16 cellular contexts compared by ENCODE assay signal in the genomic region with DNA sequence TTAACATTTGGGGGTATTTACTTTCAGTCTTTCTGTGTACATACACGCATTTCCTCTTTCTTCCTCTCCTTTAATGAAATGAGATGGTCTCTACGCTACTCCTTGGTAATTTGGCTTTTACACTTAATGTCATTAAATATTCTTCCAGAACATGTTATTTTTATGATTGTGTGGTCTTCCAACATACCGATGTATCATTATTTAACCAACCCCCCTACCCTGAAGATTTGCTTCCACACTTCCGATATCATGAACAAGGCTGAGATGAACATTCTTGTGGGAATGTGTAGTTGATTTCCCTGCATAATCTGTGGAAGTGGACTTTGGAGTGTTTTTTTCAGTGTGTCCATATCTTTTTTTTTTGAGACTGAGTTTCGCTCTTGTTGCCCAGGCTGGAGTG. TPM values are rescaled to one million over a fixed set of nuclear protein-coding genes. Genes with fewer than 3 reads are reported as not detected.
A peak's percentile ranks its signal among the peaks of the same experiment; 100 is the strongest.
DNase-seq lines count a peak whose midpoint lies in the region; ATAC-seq and TF ChIP-seq lines count a peak whose summit lies in the region.
"Had no signal": no experiment of that assay in that cellular context is flagged by ENCODE, and none has a peak within 500 bp of the region (broad histone marks: within the 10 kb centered on the region; RNA-seq: fewer than 3 reads in every experiment).

No MANE protein-coding gene starts in this region.

- peaks cover 51% of the 10 kb centered on the region for H3K4me1 Mint-ChIP-seq in Caco-2 (ENCODE audit: low read depth, unreplicated experiment)

- TF ChIP-seq POLR2A in sigmoid colon (IDR thresholded peaks at IDR 0.05) (no peak), body of pancreas (IDR thresholded peaks at IDR 0.05) (no peak)

- no peak for TF ChIP-seq EP300 in sigmoid colon (IDR thresholded peaks at IDR 0.05)

- no peaks in the 10 kb centered on the region for H3K27me3 Mint-ChIP-seq in Caco-2 (ENCODE audit: insufficient read depth, unreplicated experiment)
- H3K27me3 Mint-ChIP-seq: activated B cell treated with CpG ODN at 0.5 μM for 24 hours had no signal

- no peaks in the 10 kb centered on the region for H3K9me3 ChIP-seq in Caco-2
- no peaks in the 10 kb centered on the region for H3K9me3 ChIP-seq in SJSA1 (replicated peaks)
- H3K9me3 ChIP-seq in sigmoid colon = no peaks in the 10 kb centered on the region
- no peaks in the 10 kb centered on the region for H3K9me3 ChIP-seq in body of pancreas
- H3K9me3 ChIP-seq: heart left ventricle had no signal

- H3K9me3 Mint-ChIP-seq in Caco-2 (ENCODE audit: unreplicated experiment) = no peaks in the 10 kb centered on the region
- H3K9me3 Mint-ChIP-seq: activated B cell treated with CpG ODN at 0.5 μM for 24 hours; activated T-cell treated with anti-CD3 and anti-CD28 coated beads, Interleukin-2, amount 50 U/mL, for 4 hours had no signal

- no peaks in the 10 kb centered on the region for H3K27me3 ChIP-seq in Caco-2 (replicated peaks; ENCODE audit: control insufficient read depth, insufficient read depth, low read length)
- H3K27me3 ChIP-seq in SJSA1 (replicated peaks) = no peaks in the 10 kb centered on the region
- H3K27me3 ChIP-seq in sigmoid colon = no peaks in the 10 kb centered on the region
- H3K27me3 ChIP-seq in body of pancreas = no peaks in the 10 kb centered on the region
- H3K27me3 ChIP-seq: heart left ventricle had no signal

- DNase-seq in Caco-2 (no peak), SJSA1 (ENCODE audit: low read depth in 1 of 2, low spot score in 2 of 2) (no peak), fibroblast of the aortic adventitia (ENCODE audit: low read depth) (peak; percentile 49), sigmoid colon (no peak), T-helper 1 cell (no peak), body of pancreas (no peak), substantia nigra (lab: John Stamatoyannopoulos, UW) (no peak)
- DNase-seq: activated B cell treated with CpG ODN at 0.5 μM for 24 hours; activated T-cell treated with anti-CD3 and anti-CD28 coated beads, Interleukin-2, amount 50 U/mL, for 4 hours; DND-41; KG1; NCI-H187; nucleus accumbens; SIG-M5 had no signal

- intact Hi-C loops in Caco-2 (cut with micrococcal nuclease; ENCODE audit: unreplicated experiment) (no loop called here), sigmoid colon (cut with DNase I) (no loop called here), body of pancreas (cut with DNase I) (no loop called here)

- WGBS in sigmoid colon, 2 donors = 84 to 87% methylated on average over 5 of the region's 5 CpGs
- WGBS in body of pancreas, 2 donors = 73 to 85% methylated on average over 5 of the region's 5 CpGs

- H3K27ac ChIP-seq in SJSA1 (peak overlapping the region; percentile 91), sigmoid colon (peak overlapping the region in 3 of 4 donors; percentile 59 to 71 (median 65)), body of pancreas (peak overlapping the region in 1 of 4 donors; percentile 57), substantia nigra (ENCODE audit: low read depth, low read length, poor library complexity, severe bottlenecking) (no peak overlapping the region)

- BruUV-seq in Caco-2 (replicated peaks; lab: Mats Ljungman, UMichigan) = no TSS peak

- peaks cover 49% of the 10 kb centered on the region for H3K4me1 ChIP-seq in Caco-2
- H3K4me1 ChIP-seq in SJSA1 (replicated peaks) = peaks cover 74% of the 10 kb centered on the region
- peaks cover 0 to 44% (median 34%) of the 10 kb centered on the region in 4 donors for H3K4me1 ChIP-seq in sigmoid colon
- peaks cover 28% of the 10 kb centered on the region for H3K4me1 ChIP-seq in body of pancreas

- H3K36me3 ChIP-seq in Caco-2 (ENCODE audit: control insufficient read depth, insufficient read depth, low read length) (no peaks in the 10 kb centered on the region; the same call in 1 of the 2 replicates), SJSA1 (peaks cover 16% of the 10 kb centered on the region), sigmoid colon (no peaks in the 10 kb centered on the region), body of pancreas (replicated peaks in 1 of 2; ENCODE audit: insufficient read depth in 1 of 2, low read depth in 2 of 2) (no peaks in the 10 kb centered on the region)

- TF ChIP-seq CTCF in Caco-2 (IDR thresholded peaks at IDR 0.05; ENCODE audit: insufficient read depth in 1 of 2, low read depth in 1 of 2, low read length in 1 of 2, severe bottlenecking in 1 of 2, unreplicated experiment in 1 of 2) (no peak), fibroblast of the aortic adventitia (IDR thresholded peaks at IDR 0.05; ENCODE audit: insufficient read depth, low read length) (no peak), sigmoid colon (IDR thresholded peaks at IDR 0.05) (no peak), body of pancreas (IDR thresholded peaks at IDR 0.05) (no peak)

- H3K27ac Mint-ChIP-seq in Caco-2 (ENCODE audit: unreplicated experiment) = peak overlapping the region; percentile 19
- H3K27ac Mint-ChIP-seq: activated B cell treated with CpG ODN at 0.5 μM for 24 hours had no signal

- POLR2A ChIA-PET in Caco-2 (lab: Charles Lee) = no interaction called here

- no peak for ATAC-seq in GM18870 (IDR thresholded peaks at IDR 0.05; ENCODE audit: unreplicated experiment)
- ATAC-seq in body of pancreas = no peak
- ATAC-seq: activated T-cell treated with anti-CD3 and anti-CD28 coated beads, Interleukin-2, amount 50 U/mL, for 4 hours had no signal

- H3K36me3 Mint-ChIP-seq in Caco-2 (ENCODE audit: insufficient read depth, unreplicated experiment) = peaks cover 26% of the 10 kb centered on the region

- CTCF ChIA-PET in Caco-2 (lab: Charles Lee) = no interaction called here

- no peak overlapping the region for H3K4me3 ChIP-seq in Caco-2 (ENCODE audit: low read depth, low read length)
- H3K4me3 ChIP-seq in SJSA1 = no peak overlapping the region
- H3K4me3 ChIP-seq in fibroblast of the aortic adventitia (ENCODE audit: low read depth, low read length) = no peak overlapping the region
- H3K4me3 ChIP-seq in sigmoid colon = no peak overlapping the region
- no peak overlapping the region for H3K4me3 ChIP-seq in body of pancreas
- H3K4me3 ChIP-seq: heart left ventricle had no signal

- no peak overlapping the region for H3K4me3 Mint-ChIP-seq in Caco-2 (ENCODE audit: unreplicated experiment)
- H3K4me3 Mint-ChIP-seq: activated B cell treated with CpG ODN at 0.5 μM for 24 hours; activated T-cell treated with anti-CD3 and anti-CD28 coated beads, Interleukin-2, amount 50 U/mL, for 4 hours had no signal

RNA-seq across cellular contexts. Expression of a gene that starts 2.3 kb away (rescaled TPM):
- total RNA-seq in Caco-2 (2022) (54.1 and 55.2 TPM in 2 replicates), fibroblast of the aortic adventitia (ENCODE audit: low replicate concordance) (13.9 and 40.2 TPM in 2 replicates), sigmoid colon (10 to 100 TPM; 20.0 to 36.3 (median 29.0) TPM), body of pancreas (10 to 100 TPM; 17.1 to 30.4 TPM)
- 43.6 and 64.1 TPM in 2 replicates for total RNA-seq in SJSA1 (2014; rRNA removed; shearing (Covaris generic))
- polyA plus RNA-seq in sigmoid colon = 10 to 100 TPM in 2 of 3 donors, 1 to 10 TPM in 1; 9.9 to 36.9 (median 16.8) TPM

RNA-seq across cellular contexts. Expression of a gene that starts 16.3 kb away (rescaled TPM):
- 11.3 and 12.8 TPM in 2 replicates for total RNA-seq in Caco-2 (2022)
- 44.7 and 71.9 TPM in 2 replicates for total RNA-seq in SJSA1 (2014; rRNA removed; shearing (Covaris generic))
- 26.0 and 50.6 TPM in 2 replicates for total RNA-seq in fibroblast of the aortic adventitia (ENCODE audit: low replicate concordance)
- 100 to 1,000 TPM in 2 of 4 donors, 10 to 100 TPM in 2; 10.3 to 499 (median 82.9) TPM for total RNA-seq in sigmoid colon
- 10 to 100 TPM; 11.1 to 64.5 (median 28.2) TPM for polyA plus RNA-seq in sigmoid colon
- 10 to 100 TPM; 21.0 to 63.9 TPM for total RNA-seq in body of pancreas
